ENCODE assay signal across 15 cellular contexts in the genomic region with DNA sequence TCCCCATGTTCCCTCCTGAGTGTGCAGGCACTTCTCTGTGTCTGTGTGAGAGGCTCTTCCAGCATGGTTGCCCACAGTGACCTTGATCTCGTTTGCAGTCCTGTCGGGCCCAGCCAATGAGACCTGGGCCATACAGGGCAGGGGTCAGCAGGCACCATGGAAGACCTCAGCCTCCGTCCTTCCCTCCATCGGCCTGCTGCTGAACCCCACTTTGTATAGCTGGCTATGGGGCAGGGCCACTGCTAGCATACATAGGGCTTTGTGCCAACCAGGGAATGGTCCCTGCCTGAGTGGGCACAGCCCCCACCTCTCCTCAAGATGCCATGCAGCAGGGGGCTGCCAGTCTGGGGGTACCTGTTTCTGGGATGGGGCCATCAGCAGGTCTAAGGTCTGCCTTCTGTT. TPM values are rescaled to one million over a fixed set of nuclear protein-coding genes. Genes with fewer than 3 reads are reported as not detected.
DNase-seq lines count a peak whose midpoint lies in the region; ATAC-seq, FAIRE-seq and TF ChIP-seq lines count a peak whose summit lies in the region.
"Had no signal": no experiment of that assay in that cellular context is flagged by ENCODE, and none has a peak within 500 bp of the region (broad histone marks: within the 10 kb centered on the region; RNA-seq: fewer than 3 reads in every experiment).

No MANE protein-coding gene starts in this region.

- FAIRE-seq in pancreas (lab: Jason Lieb, UNC): no peak

- no peak overlapping the region for H2BK20ac ChIP-seq in H9 (ENCODE audit: low read depth, low read length, poor library complexity, severe bottlenecking)

- no peak overlapping the region for H4K5ac ChIP-seq in H9 (ENCODE audit: insufficient read length, low read depth, low read length)

- H3K4me1 Mint-ChIP-seq in activated CD8-positive, alpha-beta memory T cell treated with anti-CD3 and anti-CD28 coated beads, Interleukin-2, amount 10 ng/mL, durations not matched to agents 7 days and 5 days: peaks cover 36% of the 10 kb centered on the region
- H3K4me1 Mint-ChIP-seq in H9 (peaks cover 14 to 20% of the 10 kb centered on the region in 2 experiments), chondrocyte (ENCODE audit: low read depth) (peaks cover 28% of the 10 kb centered on the region)

- H3K4me1 ChIP-seq in H9 (ENCODE audit: insufficient read depth, low read length) (no peaks in the 10 kb centered on the region), pancreas (peaks cover 0 to 17% (median 0%) of the 10 kb centered on the region in 3 donors), hepatocyte (ENCODE audit: insufficient read depth) (peaks cover 9% of the 10 kb centered on the region)

- no peak overlapping the region for H4K91ac ChIP-seq in H9 (ENCODE audit: insufficient read length, low read depth, low read length)

- H3K36me3 ChIP-seq in pancreas (peaks cover 0 to 33% (median 9%) of the 10 kb centered on the region in 3 donors), hepatocyte (replicated peaks; ENCODE audit: insufficient read depth, low read depth) (no peaks in the 10 kb centered on the region)

- H3K23ac ChIP-seq in H9 (ENCODE audit: insufficient read length, low read depth, low read length): no peak overlapping the region

- H3K27ac Mint-ChIP-seq in activated CD8-positive, alpha-beta memory T cell treated with anti-CD3 and anti-CD28 coated beads, Interleukin-2, amount 10 ng/mL, durations not matched to agents 7 days and 5 days: peak overlapping the region; percentile 19
- H3K27ac Mint-ChIP-seq in H9: no peak overlapping the region
- H3K27ac Mint-ChIP-seq in chondrocyte (ENCODE audit: unreplicated experiment): peak overlapping the region; percentile 45
- H3K27ac Mint-ChIP-seq: GM23338 had no signal

- peaks cover 5% of the 10 kb centered on the region for H3K23me2 ChIP-seq in H9 (ENCODE audit: insufficient read length, low read depth, low read length, poor library complexity, severe bottlenecking)

- H3K18ac ChIP-seq in H9 (ENCODE audit: insufficient read length, low read depth, low read length): no peak overlapping the region

- no peak overlapping the region for H2AK5ac ChIP-seq in H9 (ENCODE audit: insufficient read length, low read length)

- no peak overlapping the region for H4K8ac ChIP-seq in H9 (replicated peaks; ENCODE audit: insufficient read length, low read depth, low read length)

- peaks cover 10% of the 10 kb centered on the region for H3K9me3 Mint-ChIP-seq in activated CD8-positive, alpha-beta memory T cell treated with anti-CD3 and anti-CD28 coated beads, Interleukin-2, amount 10 ng/mL, durations not matched to agents 7 days and 5 days (ENCODE audit: low read depth)
- H3K9me3 Mint-ChIP-seq in H9 (peaks cover 5 to 7% of the 10 kb centered on the region in 2 experiments), chondrocyte (ENCODE audit: low read depth) (peaks cover 7% of the 10 kb centered on the region)

- H4K20me1 ChIP-seq in H9 (ENCODE audit: control insufficient read depth, insufficient read depth, insufficient read length): no peaks in the 10 kb centered on the region
- peaks cover 76% of the 10 kb centered on the region for H4K20me1 ChIP-seq in hepatocyte (ENCODE audit: insufficient read depth, poor library complexity, severe bottlenecking)

- H3T11ph ChIP-seq in H9 (ENCODE audit: low read length): no peak overlapping the region

- CTCF ChIA-PET in activated CD8-positive, alpha-beta memory T cell treated with anti-CD3 and anti-CD28 coated beads, Interleukin-2, amount 10 ng/mL, durations not matched to agents 7 days and 5 days (lab: Charles Lee): interaction anchor here (0.8 to 1.3 kb wide), 3 partner anchors 10 to 66 kb away, joined by 3 to 7 read pairs (median 4); a partner anchor contains a TSS

- intact Hi-C loops in pancreas (cut with DNase I): no loop called here

- H2BK12ac ChIP-seq in H9 (ENCODE audit: insufficient read length, low read depth, low read length): no peak overlapping the region

- H3K9me2 ChIP-seq in hepatocyte (replicated peaks; ENCODE audit: insufficient read depth): no peaks in the 10 kb centered on the region

- no peak overlapping the region for H2BK15ac ChIP-seq in H9 (ENCODE audit: low read depth, low read length)

- TF ChIP-seq CTCF in H9 (conservative IDR thresholded peaks at IDR 0.05) (no peak), chondrocyte (IDR thresholded peaks at IDR 0.05) (no peak), pancreas (IDR thresholded peaks at IDR 0.05) (no peak), hepatocyte (IDR thresholded peaks at IDR 0.05; ENCODE audit: poor library complexity) (no peak)

- DNase-seq in activated CD8-positive, alpha-beta memory T cell treated with anti-CD3 and anti-CD28 coated beads, Interleukin-2, amount 10 ng/mL, durations not matched to agents 7 days and 5 days: no peak
- no peak for DNase-seq in activated CD8-positive, alpha-beta memory T cell treated with anti-CD3 and anti-CD28 coated beads, Interleukin-2, amount 50 U/mL, for 48 hours
- DNase-seq in H9 (peak; percentile 19), chondrocyte (ENCODE audit: low spot score) (peak; percentile 63), pancreas (peak in 4 of 6 donors; percentile 23 to 57 (median 36)), islet precursor cell (no peak), hepatocyte (ENCODE audit: low spot score) (no peak)
- DNase-seq: activated CD4-positive, CD25-positive, alpha-beta regulatory T cell; activated T-cell treated with anti-CD3 and anti-CD28 coated beads, Interleukin-2, amount 50 U/mL, for 4 hours; COR-L47; hypothalamus; left ventricle myocardium inferior; NCI-H2029 had no signal

- no peaks in the 10 kb centered on the region for H3K27me3 Mint-ChIP-seq in activated CD8-positive, alpha-beta memory T cell treated with anti-CD3 and anti-CD28 coated beads, Interleukin-2, amount 10 ng/mL, durations not matched to agents 7 days and 5 days
- H3K27me3 Mint-ChIP-seq in H9 (ENCODE audit: low read depth): peaks cover 3% of the 10 kb centered on the region; the same call in 1 of the 2 replicates
- no peaks in the 10 kb centered on the region for H3K27me3 Mint-ChIP-seq in chondrocyte (ENCODE audit: low read depth)

- H3K4me3 ChIP-seq in pancreas (no peak overlapping the region), hepatocyte (no peak overlapping the region)
- H3K4me3 ChIP-seq: GM23338, left ventricle myocardium inferior had no signal

- no peak overlapping the region for H3K4ac ChIP-seq in H9 (ENCODE audit: low read depth, low read length)

- no peak overlapping the region for H2BK5ac ChIP-seq in H9 (ENCODE audit: insufficient read length, low read length)

- H3K79me1 ChIP-seq in H9 (ENCODE audit: insufficient read depth, low read depth, low read length, poor library complexity, severe bottlenecking): peaks cover 8% of the 10 kb centered on the region

- no peak overlapping the region for H3K27ac ChIP-seq in H9 (ENCODE audit: insufficient read length, low read depth, low read length)
- H3K27ac ChIP-seq in pancreas: no peak overlapping the region
- H3K27ac ChIP-seq in hepatocyte: no peak overlapping the region
- H3K27ac ChIP-seq: left ventricle myocardium inferior had no signal

- no CpG with 5 or more reads among the region's 4 CpGs for WGBS in H9 (ENCODE audit: extremely low coverage, insufficient read length, low lambda C conversion rate)
- 44 to 46% methylated on average over 4 of the region's 4 CpGs for WGBS in pancreas, 2 donors
- WGBS in hepatocyte (ENCODE audit: low lambda C conversion rate, missing lambda C conversion rate): 80% methylated on average over 4 of the region's 4 CpGs

- no peak overlapping the region for H2AFZ ChIP-seq in H9 (ENCODE audit: low read length)
- H2AFZ ChIP-seq in hepatocyte: no peak overlapping the region
- H2AFZ ChIP-seq: GM23338 had no signal

- H3K4me2 ChIP-seq in H9 (ENCODE audit: insufficient read depth, insufficient read length, low read length): no peak overlapping the region
- no peak overlapping the region for H3K4me2 ChIP-seq in hepatocyte
- H3K4me2 ChIP-seq: GM23338 had no signal

- H3K4me3 Mint-ChIP-seq in activated CD8-positive, alpha-beta memory T cell treated with anti-CD3 and anti-CD28 coated beads, Interleukin-2, amount 10 ng/mL, durations not matched to agents 7 days and 5 days: no peak overlapping the region
- H3K4me3 Mint-ChIP-seq in H9 (no peak overlapping the region), chondrocyte (ENCODE audit: unreplicated experiment) (no peak overlapping the region)
- H3K4me3 Mint-ChIP-seq: activated T-cell treated with anti-CD3 and anti-CD28 coated beads, Interleukin-2, amount 50 U/mL, for 4 hours; GM23338 had no signal

- peaks cover 17% of the 10 kb centered on the region for H3K79me2 ChIP-seq in H9 (ENCODE audit: insufficient read depth, low read length)
- peaks cover 77% of the 10 kb centered on the region for H3K79me2 ChIP-seq in hepatocyte

- no peak overlapping the region for H2BK120ac ChIP-seq in H9 (ENCODE audit: low read depth, low read length, poor library complexity, severe bottlenecking)

- H3K36me3 Mint-ChIP-seq in activated CD8-positive, alpha-beta memory T cell treated with anti-CD3 and anti-CD28 coated beads, Interleukin-2, amount 10 ng/mL, durations not matched to agents 7 days and 5 days: peaks cover 40% of the 10 kb centered on the region
- H3K36me3 Mint-ChIP-seq in H9 (ENCODE audit: insufficient read depth in 1 of 3, low read depth in 3 of 3) (peaks cover 31 to 65% (median 57%) of the 10 kb centered on the region in 3 experiments; a peak in 6 of 7 replicates), chondrocyte (ENCODE audit: low read depth) (peaks cover 21% of the 10 kb centered on the region)

- H3K9ac ChIP-seq in H9 (ENCODE audit: extremely low read depth, insufficient read length, low read length): no peak overlapping the region

- no peak for ATAC-seq in activated CD8-positive, alpha-beta memory T cell treated with anti-CD3 and anti-CD28 coated beads, Interleukin-2, amount 10 ng/mL, durations not matched to agents 7 days and 5 days
- ATAC-seq in pancreas: no peak
- no peak for ATAC-seq in GM21381 (IDR thresholded peaks at IDR 0.05; ENCODE audit: unreplicated experiment)
- ATAC-seq: activated T-cell treated with anti-CD3 and anti-CD28 coated beads, Interleukin-2, amount 50 U/mL, for 4 hours; GM23338 had no signal

- no peak overlapping the region for H3K14ac ChIP-seq in H9 (ENCODE audit: insufficient read depth, low read length)

- H3K56ac ChIP-seq in H9 (ENCODE audit: insufficient read length, low read depth, low read length): no peak overlapping the region

- no peaks in the 10 kb centered on the region for H3K9me3 ChIP-seq in H9 (ENCODE audit: control insufficient read depth, low read depth, low read length)
- no peaks in the 10 kb centered on the region for H3K9me3 ChIP-seq in pancreas
- H3K9me3 ChIP-seq in hepatocyte (ENCODE audit: low read depth): peaks cover 8% of the 10 kb centered on the region

- no peaks in the 10 kb centered on the region for H3K27me3 ChIP-seq in H9 (ENCODE audit: insufficient read depth, low read length)
- H3K27me3 ChIP-seq in pancreas: no peaks in the 10 kb centered on the region
- H3K27me3 ChIP-seq in hepatocyte: no peaks in the 10 kb centered on the region

RNA-seq across cellular contexts. Expression of a gene that starts 3.8 kb away (rescaled TPM):
- total RNA-seq in activated CD8-positive, alpha-beta memory T cell treated with anti-CD3 and anti-CD28 coated beads, Interleukin-2, amount 10 ng/mL, durations not matched to agents 7 days and 5 days: 10 to 100 TPM; 24.1 to 27.0 TPM
- total RNA-seq in H9 (2021): 31.0 and 31.3 TPM in 2 replicates
- total RNA-seq in chondrocyte: 12.9 to 15.1 TPM (median 13.3 TPM) in 3 replicates
- 1 to 10 TPM; 6.3 to 9.3 (median 7.8) TPM for total RNA-seq in pancreas
- polyA plus RNA-seq in pancreas: 10 to 100 TPM; 18.9 to 33.2 TPM
- 8.3 and 12.3 TPM in 2 replicates for total RNA-seq in hepatocyte
- 24.6 and 31.6 TPM in 2 replicates for polyA plus RNA-seq in hepatocyte

RNA-seq across cellular contexts. Expression of a gene that starts 9.8 kb away (rescaled TPM):
- 10 to 100 TPM; 51.9 to 56.4 TPM for total RNA-seq in activated CD8-positive, alpha-beta memory T cell treated with anti-CD3 and anti-CD28 coated beads, Interleukin-2, amount 10 ng/mL, durations not matched to agents 7 days and 5 days
- total RNA-seq in H9 (2021): 56.9 and 62.3 TPM in 2 replicates
- total RNA-seq in chondrocyte: 45.4 to 75.6 TPM (median 48.6 TPM) in 3 replicates
- 10 to 100 TPM; 18.1 to 24.7 (median 23.9) TPM for total RNA-seq in pancreas
- 100 to 1,000 TPM; 103 to 113 TPM for polyA plus RNA-seq in pancreas
- 59.6 and 64.8 TPM in 2 replicates for total RNA-seq in hepatocyte
- 122 and 130 TPM in 2 replicates for polyA plus RNA-seq in hepatocyte

RNA-seq across cellular contexts. Expression of a gene that starts 16.8 kb away (rescaled TPM):
- 100 to 1,000 TPM; 313 to 344 TPM for total RNA-seq in activated CD8-positive, alpha-beta memory T cell treated with anti-CD3 and anti-CD28 coated beads, Interleukin-2, amount 10 ng/mL, durations not matched to agents 7 days and 5 days
- total RNA-seq in H9 (2021) (258 and 279 TPM in 2 replicates), chondrocyte (339 to 392 TPM (median 351 TPM) in 3 replicates), pancreas (100 to 1,000 TPM; 160 to 251 (median 205) TPM), hepatocyte (249 and 250 TPM in 2 replicates)
- polyA plus RNA-seq in pancreas (100 to 1,000 TPM; 167 to 234 TPM), hepatocyte (594 and 609 TPM in 2 replicates)

RNA-seq across cellular contexts. Expression of a gene that starts 40.7 kb away (rescaled TPM):
- total RNA-seq in activated CD8-positive, alpha-beta memory T cell treated with anti-CD3 and anti-CD28 coated beads, Interleukin-2, amount 10 ng/mL, durations not matched to agents 7 days and 5 days: 100 to 1,000 TPM; 262 to 325 TPM
- total RNA-seq in H9 (2021): 88.2 and 94.3 TPM in 2 replicates
- 155 to 196 TPM (median 189 TPM) in 3 replicates for total RNA-seq in chondrocyte
- 100 to 1,000 TPM in 2 of 6 donors, 10 to 100 TPM in 4; 71.5 to 114 (median 98.6) TPM for total RNA-seq in pancreas
- polyA plus RNA-seq in pancreas: 100 to 1,000 TPM; 317 TPM
- 157 and 158 TPM in 2 replicates for total RNA-seq in hepatocyte
- polyA plus RNA-seq in hepatocyte: 306 and 368 TPM in 2 replicates

RNA-seq across cellular contexts. Expression of a gene that starts 50.4 kb away (rescaled TPM):
- 1 to 10 TPM; 1.1 to 1.8 TPM for total RNA-seq in activated CD8-positive, alpha-beta memory T cell treated with anti-CD3 and anti-CD28 coated beads, Interleukin-2, amount 10 ng/mL, durations not matched to agents 7 days and 5 days
- total RNA-seq in H9 (2021) (1.4 and 1.6 TPM in 2 replicates), chondrocyte (1.5 to 2.0 TPM (median 1.8 TPM) in 3 replicates), pancreas (under 1 TPM; 0.08 to 0.69 (median 0.34) TPM), hepatocyte (0.80 and 1.6 TPM in 2 replicates)
- polyA plus RNA-seq in pancreas (under 1 TPM; 0.59 to 0.80 TPM), hepatocyte (0.40 and 0.63 TPM in 2 replicates)

Comparison
In these comparisons a context has a peak if more than half of its experiments do, and no peak if none do; other contexts are left out.
1. DNase-seq: peak in H9 (single experiment), chondrocyte (single experiment) and pancreas (4 of 6); none in activated CD8-positive, alpha-beta memory T cell treated with anti-CD3 and anti-CD28 coated beads, Interleukin-2, amount 10 ng/mL, durations not matched to agents 7 days and 5 days (single experiment), activated CD8-positive, alpha-beta memory T cell treated with anti-CD3 and anti-CD28 coated beads, Interleukin-2, amount 50 U/mL, for 48 hours (single experiment), islet precursor cell (single experiment) and hepatocyte (single experiment).
2. H3K27ac Mint-ChIP-seq: peak in activated CD8-positive, alpha-beta memory T cell treated with anti-CD3 and anti-CD28 coated beads, Interleukin-2, amount 10 ng/mL, durations not matched to agents 7 days and 5 days (single experiment) and chondrocyte (single experiment); none in H9 (0 of 3).